11 cellular contexts compared by ENCODE assay signal in genomic region chr2:101733257-101733993, GRCh38. TPM values are rescaled to one million over a fixed set of nuclear protein-coding genes. Genes with fewer than 3 reads are reported as not detected.
DNase-seq lines count a peak whose midpoint lies in the region; ATAC-seq and TF ChIP-seq lines count a peak whose summit lies in the region.
"Had no signal": no experiment of that assay in that cellular context is flagged by ENCODE, and none has a peak within 500 bp of the region (broad histone marks: within the 10 kb centered on the region; RNA-seq: fewer than 3 reads in every experiment).

No MANE protein-coding gene starts in this region.

- peaks cover 27% of the 10 kb centered on the region for H3K4me1 ChIP-seq in foreskin keratinocyte

- no peaks in the 10 kb centered on the region for H3K27me3 Mint-ChIP-seq in CD14-positive monocyte (ENCODE audit: low read depth in 3 of 3)
- H3K27me3 Mint-ChIP-seq in nephron progenitor cell (ENCODE audit: low read depth, poor library complexity) = no peaks in the 10 kb centered on the region

- H3K36me3 ChIP-seq in KOPT-K1 (ENCODE audit: insufficient read depth, low read length) = no peaks in the 10 kb centered on the region

- H3K4me3 Mint-ChIP-seq in CD14-positive monocyte (no peak overlapping the region), nephron progenitor cell (no peak overlapping the region)

- H3K36me3 Mint-ChIP-seq in CD14-positive monocyte (peaks cover 4 to 15% of the 10 kb centered on the region in 2 donors), nephron progenitor cell (ENCODE audit: low read depth) (peaks cover 20% of the 10 kb centered on the region)

- H3K27ac ChIP-seq in KOPT-K1 (ENCODE audit: low read depth, low read length, poor library complexity, severe bottlenecking) = peak overlapping the region; percentile 8
- H3K27ac ChIP-seq in foreskin keratinocyte = no peak overlapping the region

- H3K9me3 ChIP-seq in KOPT-K1 (ENCODE audit: insufficient read depth, low read length, poor library complexity, severe bottlenecking) = no peaks in the 10 kb centered on the region

- peak overlapping the region in 4 of 7 donors; percentile 12 to 72 (median 44) for H3K27ac Mint-ChIP-seq in CD14-positive monocyte
- H3K27ac Mint-ChIP-seq in nephron progenitor cell = peak overlapping the region; percentile 24

- H3K27me3 ChIP-seq in foreskin keratinocyte = no peaks in the 10 kb centered on the region

- DNase-seq in CD14-positive monocyte (ENCODE audit: low spot score) (no peak), dermis blood vessel endothelial cell (peak; percentile 26), nephron progenitor cell (no peak), hippocampal formation (lab: John Stamatoyannopoulos, UW) (no peak), HUDEP-2 (lab: John Stamatoyannopoulos, UW; ENCODE audit: unreplicated experiment in 76 of 76) (no peak), foreskin keratinocyte (no peak)
- DNase-seq: NCI-H82; stimulated activated CD4-positive, alpha-beta T cell treated with anti-CD3 and anti-CD28 coated beads, Interleukin-15, amount 100 ng/mL, for 24 hours; T-helper 9 cell had no signal

- TF ChIP-seq CTCF in CD14-positive monocyte (IDR thresholded peaks at IDR 0.05) (no peak), nephron progenitor cell (IDR thresholded peaks at IDR 0.05) (no peak), foreskin keratinocyte (conservative IDR thresholded peaks at IDR 0.05) (no peak)

- peaks cover 87% of the 10 kb centered on the region for H3K4me1 Mint-ChIP-seq in CD14-positive monocyte
- peaks cover 71% of the 10 kb centered on the region for H3K4me1 Mint-ChIP-seq in nephron progenitor cell

- no peak for ATAC-seq in HG03520 (IDR thresholded peaks at IDR 0.05; ENCODE audit: unreplicated experiment)
- ATAC-seq in foreskin keratinocyte = no peak

- H3K9me3 Mint-ChIP-seq in CD14-positive monocyte = peaks cover 0 to 2% (median 0%) of the 10 kb centered on the region in 7 donors
- no peaks in the 10 kb centered on the region for H3K9me3 Mint-ChIP-seq in nephron progenitor cell

- intact Hi-C loops in CD14-positive monocyte (cut with micrococcal nuclease) = no loop called here

RNA-seq across cellular contexts. Expression of gene MAP4K4, which starts 35.9 kb away (rescaled TPM):
- polyA plus RNA-seq in CD14-positive monocyte (1 to 10 TPM; 5.3 to 8.7 TPM), foreskin keratinocyte (40.3 and 41.7 TPM in 2 replicates)
- total RNA-seq in dermis blood vessel endothelial cell (192 and 255 TPM in 2 replicates), foreskin keratinocyte (99.2 and 107 TPM in 2 replicates)
